In genomic region chr16:8756755-8757154, GRCh38 we compare ENCODE assay signal across 27 cellular contexts.
"Had no signal": no experiment of that assay in that cellular context is flagged by ENCODE, and none has a peak within 500 bp of the region (broad histone marks: within the 10 kb centered on the region; RNA-seq: fewer than 3 reads in every experiment).

No MANE protein-coding gene starts in this region.

- DNase-seq: activated CD4-positive, alpha-beta memory T cell treated with anti-CD3 and anti-CD28 coated beads for 36 hours; activated CD4-positive, alpha-beta T cell treated with anti-CD3 and anti-CD28 coated beads, Interleukin-2, amount 10 ng/mL, durations not matched to agents 24 days and 14 days; activated CD4-positive, CD25-positive, alpha-beta regulatory T cell treated with anti-CD3 and anti-CD28 coated beads, Interleukin-2, amount 50 U/mL, for 72 hours; activated CD8-positive, alpha-beta memory T cell treated with anti-CD3 and anti-CD28 coated beads, Interleukin-2, amount 50 U/mL, for 4 hours; activated effector memory CD4-positive, alpha-beta T cell treated with anti-CD3 and anti-CD28 coated beads, Interleukin-2, amount 50 U/mL, for 16 hours; activated naive CD4-positive, alpha-beta T cell treated with anti-CD3 and anti-CD28 coated beads for 36 hours; activated naive CD8-positive, alpha-beta T cell treated with anti-CD3 and anti-CD28 coated beads for 36 hours; activated T-cell treated with anti-CD3 and anti-CD28 coated beads, Interleukin-2, amount 50 U/mL, for 1 hour; amniotic stem cell; central memory CD4-positive, alpha-beta T cell; gastrocnemius medialis; glutamatergic neuron; left lung; lower lobe of right lung; mesenchymal stem cell; naive thymus-derived CD8-positive, alpha-beta T cell; nucleus accumbens; pancreas; stimulated activated CD4-positive, alpha-beta T cell treated with anti-CD3 and anti-CD28 coated beads, Interleukin-15, amount 100 ng/mL, for 24 hours; stimulated activated CD4-positive, alpha-beta T cell treated with anti-CD3 and anti-CD28 coated beads, Interleukin-2, amount 100 ng/mL, for 24 hours; stimulated activated naive B cell treated with anti-CD40 and anti-IgM and Interleukin-4, amounts not matched to agents 10 μg/mL and 1 μg/mL and 100 μg/mL, for 72 hours; stomach; thyroid gland; upper lobe of right lung had no signal

- H3K4me3 ChIP-seq: gastrocnemius medialis, left lung, lower lobe of right lung, pancreas, prostate gland, smooth muscle cell, stomach, thyroid gland, upper lobe of right lung had no signal

- H3K27ac ChIP-seq: epithelial cell of prostate, gastrocnemius medialis, left lung, lower lobe of right lung, pancreas, prostate gland, stomach, thyroid gland, upper lobe of right lung had no signal

- ATAC-seq: gastrocnemius medialis; left lung; lower lobe of right lung; naive thymus-derived CD8-positive, alpha-beta T cell; pancreas; stimulated activated naive B cell treated with anti-CD40 and anti-IgM and Interleukin-4, amounts not matched to agents 10 μg/mL and 1 μg/mL and 100 μg/mL, for 72 hours; upper lobe of right lung had no signal

- H3K27me3 ChIP-seq: gastrocnemius medialis, left lung, pancreas, stomach, thyroid gland, upper lobe of right lung had no signal

- H3K36me3 ChIP-seq: gastrocnemius medialis, left lung, lower lobe of right lung, prostate gland, thyroid gland had no signal

- H3K4me1 ChIP-seq: gastrocnemius medialis, left lung, lower lobe of right lung, prostate gland, thyroid gland, upper lobe of right lung had no signal

- H3K9me3 ChIP-seq: gastrocnemius medialis, left lung, lower lobe of right lung, pancreas, prostate gland, stomach, thyroid gland, upper lobe of right lung had no signal
